Comparison of ENCODE assay signal across 11 cellular contexts in genomic region chr7:38568497-38568896, GRCh38.
"Had no signal": no experiment of that assay in that cellular context is flagged by ENCODE, and none has a peak within 500 bp of the region (broad histone marks: within the 10 kb centered on the region; RNA-seq: fewer than 3 reads in every experiment).

No MANE protein-coding gene starts in this region.

- H3K9ac ChIP-seq: GM23248 had no signal

- H2AFZ ChIP-seq: GM23248, GM23338 had no signal

- H3K4me2 ChIP-seq: GM23338 had no signal

- DNase-seq: GM23248, GOT3, H7, H9, HCEC 1CT, HFFc6 had no signal

- H3K36me3 ChIP-seq: HAP-1 had no signal

- H3K9me3 ChIP-seq: HAP-1 had no signal

- H3K4me3 ChIP-seq: GM23248, GM23338, HAP-1 had no signal

- H3K4me1 ChIP-seq: HAP-1 had no signal

- FAIRE-seq: H1, H54 had no signal

- ATAC-seq: GM23338, HCT116 had no signal

- H3K27ac ChIP-seq: GM23248 had no signal
